In the genomic region with DNA sequence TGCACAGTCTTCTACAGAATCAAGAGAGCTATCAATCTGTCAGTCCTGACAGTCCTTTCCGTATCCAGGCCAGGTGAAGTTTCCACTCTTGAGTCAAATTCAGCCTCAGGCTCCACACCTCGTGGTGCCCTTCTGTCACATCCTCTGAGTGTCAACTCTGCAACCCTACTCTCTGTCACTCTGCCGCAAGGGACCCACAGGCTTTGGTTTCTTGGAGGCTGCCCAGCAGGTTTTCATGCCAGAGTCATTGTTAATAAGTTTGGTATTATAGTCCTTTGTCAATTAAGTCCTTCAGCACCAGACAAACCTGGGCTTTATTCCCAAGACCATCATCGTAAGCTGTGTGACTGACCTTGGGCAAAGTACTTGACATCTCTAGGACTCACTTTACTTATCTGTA, we compare ENCODE assay signal across 27 cellular contexts.
"Had no signal": no experiment of that assay in that cellular context is flagged by ENCODE, and none has a peak within 500 bp of the region (broad histone marks: within the 10 kb centered on the region; RNA-seq: fewer than 3 reads in every experiment).

No MANE protein-coding gene starts in this region.

- H3K36me3 ChIP-seq: thyroid gland, upper lobe of right lung, WERI-Rb-1 had no signal

- H3K4me3 ChIP-seq: psoas muscle, smooth muscle cell, thyroid gland, upper lobe of right lung had no signal

- H3K9ac ChIP-seq: parathyroid adenoma had no signal

- H3K4me1 ChIP-seq: parathyroid adenoma, psoas muscle, thyroid gland, upper lobe of right lung had no signal

- DNase-seq: activated CD4-positive, alpha-beta T cell treated with anti-CD3 and anti-CD28 coated beads for 48 hours; activated CD4-positive, alpha-beta T cell treated with anti-CD3 and anti-CD28 coated beads, Interleukin-2, amount 50 U/mL, for 48 hours; activated CD8-positive, alpha-beta memory T cell treated with anti-CD3 and anti-CD28 coated beads for 24 hours; activated gamma-delta T cell; activated naive CD4-positive, alpha-beta T cell treated with anti-CD3 and anti-CD28 coated beads, Interleukin-2, amount 10 ng/mL, durations not matched to agents 7 days and 5 days; activated naive CD8-positive, alpha-beta T cell treated with anti-CD3 and anti-CD28 coated beads, Interleukin-2, amount 10 ng/mL, durations not matched to agents 7 days and 5 days; amniotic stem cell; central memory CD4-positive, alpha-beta T cell; effector CD4-positive, alpha-beta T cell; left cardiac atrium; mammary epithelial cell; naive B cell; psoas muscle; stimulated activated CD4-positive, alpha-beta T cell treated with anti-CD3 and anti-CD28 coated beads, Interleukin-1b, Interleukin-23, amount 100 ng/mL, for 48 hours; stimulated activated CD4-positive, alpha-beta T cell treated with anti-CD3 and anti-CD28 coated beads, Interleukin-4, amount 100 ng/mL, for 4 hours; stimulated activated CD8-positive, alpha-beta memory T cell treated with anti-CD3 and anti-CD28 coated beads, Interleukin-4, amount 100 ng/mL, for 48 hours; stimulated activated naive CD8-positive, alpha-beta T cell treated with anti-CD3 and anti-CD28 coated beads, Interleukin-15, amount 100 ng/mL, for 72 hours; T-helper 9 cell; thyroid gland; upper lobe of right lung; WERI-Rb-1 had no signal

- H3K27ac ChIP-seq: parathyroid adenoma, psoas muscle, thyroid gland, upper lobe of right lung, WERI-Rb-1 had no signal

- H3K9me3 ChIP-seq: psoas muscle, thyroid gland, upper lobe of right lung had no signal

- ATAC-seq: activated CD4-positive, CD25-positive, alpha-beta regulatory T cell treated with anti-CD3 and anti-CD28 coated beads, Interleukin-2, amount 50 U/mL, for 24 hours; left cardiac atrium; psoas muscle; stimulated activated memory B cell treated with anti-CD40 and anti-IgM and Interleukin-4, amounts not matched to agents 10 μg/mL and 1 μg/mL and 100 μg/mL, for 72 hours; stimulated activated naive CD8-positive, alpha-beta T cell treated with anti-CD3 and anti-CD28 coated beads, Interleukin-15, amount 100 ng/mL, for 72 hours; upper lobe of right lung had no signal

- FAIRE-seq: frontal cortex, TTC549 had no signal
